33 cellular contexts compared by ENCODE assay signal in the genomic region with DNA sequence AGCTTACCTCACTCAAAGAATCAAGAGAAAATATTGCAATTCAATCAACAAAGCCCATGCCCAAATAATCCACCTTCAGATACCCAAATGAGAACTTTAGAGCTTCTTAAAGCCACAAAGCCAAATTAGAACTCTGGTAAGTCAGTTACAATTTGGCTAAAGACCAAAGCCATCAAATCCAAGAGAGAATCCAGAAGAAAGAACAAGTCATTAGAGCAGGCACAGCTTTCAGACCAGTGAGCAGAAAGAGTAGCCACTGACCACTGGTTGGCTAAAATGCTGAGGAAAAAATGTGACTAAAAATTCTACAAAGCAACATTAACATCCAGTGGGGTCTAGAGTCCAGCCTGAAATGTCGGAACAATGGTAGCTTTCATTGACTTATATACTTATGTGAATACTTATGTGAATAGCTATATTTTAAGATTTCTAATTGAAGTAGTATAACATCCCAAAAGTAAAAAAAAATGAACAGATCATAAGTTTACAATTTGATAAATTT.
DNase-seq lines count a peak whose midpoint lies in the region; ATAC-seq, FAIRE-seq and TF ChIP-seq lines count a peak whose summit lies in the region.
"Had no signal": no experiment of that assay in that cellular context is flagged by ENCODE, and none has a peak within 500 bp of the region (broad histone marks: within the 10 kb centered on the region; RNA-seq: fewer than 3 reads in every experiment).

No MANE protein-coding gene starts in this region.

- 38% methylated on average over 1 of the region's 1 CpG for WGBS in HepG2 (ENCODE audit: low lambda C conversion rate)
- 87% methylated on average over 1 of the region's 1 CpG for WGBS in right lobe of liver (ENCODE audit: insufficient coverage, low coverage, low lambda C conversion rate, missing lambda C conversion rate)

- TF ChIP-seq CTCF in HepG2 (CRISPR knock-in tag; IDR thresholded peaks at IDR 0.05) (no peak), right lobe of liver (IDR thresholded peaks at IDR 0.05) (no peak), MM.1S (IDR thresholded peaks at IDR 0.05; ENCODE audit: low read length) (no peak)

- H3K27ac ChIP-seq in HepG2 (ENCODE audit: extremely low read length, insufficient read depth, low read length) (peak overlapping the region; percentile 54), right lobe of liver (no peak overlapping the region), MM.1S (ENCODE audit: low read length) (no peak overlapping the region)
- H3K27ac ChIP-seq: 22Rv1; A549; BLaER1; BLaER1 treated with 17β-estradiol and CSF1 and Interleukin-3, amounts not matched to agents 10 nM and 100 nM; C4-2B had no signal

- DNase-seq in HepG2 (ENCODE audit: low spot score) (peak; percentile 78), right lobe of liver (no peak), COLO829 (ENCODE audit: low spot score) (peak; percentile 58), foreskin melanocyte (peak; percentile 53), nucleus accumbens (lab: John Stamatoyannopoulos, UW) (no peak), MM.1S (no peak)
- DNase-seq: 8988T; ACHN; AML-193; BE2C; C1 segment of cervical spinal cord; Caco-2; Calu3; CD4-positive, alpha-beta memory T cell; CD4-positive, alpha-beta T cell; CD4-positive, CD25-positive, alpha-beta regulatory T cell; CD8-positive, alpha-beta memory T cell; CD8-positive, alpha-beta T cell; COR-L47; DMS 273 treated with DMSO at 0.1 percent for 48 hours; DMS153; DMS53; DMS79; DMS79 treated with DMSO at 0.1 percent for 48 hours; DND-41; EL had no signal

- H3K4me2 ChIP-seq in HepG2 (ENCODE audit: low read depth, low read length) (peak overlapping the region; percentile 15; the same call in 1 of the 2 replicates), MM.1S (ENCODE audit: low read depth, low read length) (no peak overlapping the region)
- H3K4me2 ChIP-seq: A549; BLaER1; BLaER1 treated with 17β-estradiol and CSF1 and Interleukin-3, amounts not matched to agents 10 nM and 100 nM had no signal

- CTCF ChIA-PET in HepG2 (lab: Yijun Ruan, JAX; ENCODE audit: low intra/inter-chr PET ratio, low total read pairs), result no interaction called here

- FAIRE-seq in HepG2 (lab: Jason Lieb, UNC), result no peak
- FAIRE-seq: A204.1, A549, D721Med had no signal

- POLR2A ChIA-PET in HepG2 (lab: Yijun Ruan, JAX), result interaction anchor here (1.0 to 1.2 kb wide), 4 partner anchors 33 to 735 kb away, joined by 3 to 4 read pairs (median 4); no protein-coding TSS in a partner anchor

- H3K9me3 ChIP-seq in HepG2 (ENCODE audit: low read length) (peaks cover 11% of the 10 kb centered on the region; the same call in 1 of the 2 replicates), right lobe of liver (no peaks in the 10 kb centered on the region), MM.1S (replicated peaks; ENCODE audit: insufficient read depth, low read length) (no peaks in the 10 kb centered on the region)
- H3K9me3 ChIP-seq: A549, BE2C, BLaER1, Caco-2 had no signal

- H2AFZ ChIP-seq in HepG2 (ENCODE audit: low read length) (no peak overlapping the region), MM.1S (ENCODE audit: low read length) (no peak overlapping the region)

- no peaks in the 10 kb centered on the region for H3F3A ChIP-seq in MM.1S (ENCODE audit: insufficient read depth, low read length)

- H3K4me1 ChIP-seq in HepG2 (ENCODE audit: insufficient read depth, low read length), result peaks cover 71% of the 10 kb centered on the region
- H3K4me1 ChIP-seq in right lobe of liver, result peaks cover 0 to 4% (median 2%) of the 10 kb centered on the region in 4 donors
- H3K4me1 ChIP-seq in MM.1S (ENCODE audit: low read length), result no peaks in the 10 kb centered on the region
- H3K4me1 ChIP-seq: BE2C, BLaER1 had no signal

- H3K79me2 ChIP-seq in HepG2 (ENCODE audit: insufficient read depth, low read length), result no peaks in the 10 kb centered on the region
- no peaks in the 10 kb centered on the region for H3K79me2 ChIP-seq in MM.1S (ENCODE audit: low read length)

- H3K9me2 ChIP-seq in MM.1S (replicated peaks; ENCODE audit: insufficient read depth, low read length), result no peaks in the 10 kb centered on the region

- TF ChIP-seq POLR2A in HepG2 (IDR thresholded peaks at IDR 0.05; ENCODE audit: insufficient read depth in 1 of 2, low read depth in 2 of 2, low read length in 2 of 2) (no peak), right lobe of liver (IDR thresholded peaks at IDR 0.05) (no peak)

- no TSS peak for BruUV-seq in HepG2 (replicated peaks; lab: Mats Ljungman, UMichigan)

- H3K4me3 ChIP-seq in HepG2 (replicated peaks in 1 of 3; ENCODE audit: insufficient read depth in 1 of 3, low read depth in 2 of 3, low read length in 3 of 3) (no peak overlapping the region), right lobe of liver (no peak overlapping the region), MM.1S (ENCODE audit: low read length) (no peak overlapping the region)
- H3K4me3 ChIP-seq: A549; BLaER1; BLaER1 treated with 17β-estradiol and CSF1 and Interleukin-3, amounts not matched to agents 10 nM and 100 nM had no signal

- intact Hi-C loops in HepG2 (cut with micrococcal nuclease; ENCODE audit: unreplicated experiment) (no loop called here), right lobe of liver (cut with DNase I) (no loop called here)

- ATAC-seq in HepG2, result no peak
- ATAC-seq in right lobe of liver, result no peak
- ATAC-seq: A549; CD8-positive, alpha-beta T cell had no signal

- in situ Hi-C loops in HepG2 (cut with HindIII; ENCODE audit: extremely low pct_ligation_motif_present, low pct_unique_long_range_greater_than_20kb), result no loop called here

- no peak for TF ChIP-seq RAD21 in HepG2 (CRISPR knock-in tag; IDR thresholded peaks at IDR 0.05)

- no peaks in the 10 kb centered on the region for H3K36me3 ChIP-seq in HepG2 (replicated peaks in 1 of 2; ENCODE audit: control insufficient read depth in 1 of 2, insufficient read depth in 2 of 2, low read length in 2 of 2)
- H3K36me3 ChIP-seq in right lobe of liver, result no peaks in the 10 kb centered on the region
- H3K36me3 ChIP-seq in MM.1S (replicated peaks; ENCODE audit: insufficient read depth, low read length), result no peaks in the 10 kb centered on the region
- H3K36me3 ChIP-seq: BE2C; BLaER1; BLaER1 treated with 17β-estradiol and CSF1 and Interleukin-3, amounts not matched to agents 10 nM and 100 nM had no signal

- no peak for TF ChIP-seq EP300 in HepG2 (IDR thresholded peaks at IDR 0.05; ENCODE audit: low read depth in 2 of 2, low read length in 2 of 2)
- no peak for TF ChIP-seq EP300 in HepG2 (CRISPR knock-in tag; IDR thresholded peaks at IDR 0.05; ENCODE audit: borderline replicate concordance)

- H3K27me3 ChIP-seq in HepG2 (ENCODE audit: control insufficient read depth in 1 of 2, insufficient read depth in 2 of 2, low read length in 2 of 2), result no peaks in the 10 kb centered on the region
- H3K27me3 ChIP-seq in right lobe of liver, result no peaks in the 10 kb centered on the region
- no peaks in the 10 kb centered on the region for H3K27me3 ChIP-seq in MM.1S (replicated peaks; ENCODE audit: insufficient read depth, low read length)
- H3K27me3 ChIP-seq: BE2C; BLaER1; BLaER1 treated with 17β-estradiol and CSF1 and Interleukin-3, amounts not matched to agents 10 nM and 100 nM had no signal

- H3K9ac ChIP-seq in HepG2 (ENCODE audit: insufficient read depth, low read depth, low read length), result peak overlapping the region; percentile 24; the same call in 1 of the 2 replicates
- H3K9ac ChIP-seq in MM.1S (ENCODE audit: low read length), result no peak overlapping the region
- H3K9ac ChIP-seq: BLaER1; BLaER1 treated with 17β-estradiol and CSF1 and Interleukin-3, amounts not matched to agents 10 nM and 100 nM had no signal

- no peaks in the 10 kb centered on the region for H4K20me1 ChIP-seq in HepG2 (ENCODE audit: insufficient read depth, low read length)
- no peaks in the 10 kb centered on the region for H4K20me1 ChIP-seq in MM.1S (ENCODE audit: insufficient read depth, low read length)
- H4K20me1 ChIP-seq: BLaER1; BLaER1 treated with 17β-estradiol and CSF1 and Interleukin-3, amounts not matched to agents 10 nM and 100 nM had no signal

TF ChIP-seq in HepG2, 621 proteins besides CTCF, POLR2A, EP300 and RAD21 (continues in another document):
- TF ChIP-seq, protein P1, sequence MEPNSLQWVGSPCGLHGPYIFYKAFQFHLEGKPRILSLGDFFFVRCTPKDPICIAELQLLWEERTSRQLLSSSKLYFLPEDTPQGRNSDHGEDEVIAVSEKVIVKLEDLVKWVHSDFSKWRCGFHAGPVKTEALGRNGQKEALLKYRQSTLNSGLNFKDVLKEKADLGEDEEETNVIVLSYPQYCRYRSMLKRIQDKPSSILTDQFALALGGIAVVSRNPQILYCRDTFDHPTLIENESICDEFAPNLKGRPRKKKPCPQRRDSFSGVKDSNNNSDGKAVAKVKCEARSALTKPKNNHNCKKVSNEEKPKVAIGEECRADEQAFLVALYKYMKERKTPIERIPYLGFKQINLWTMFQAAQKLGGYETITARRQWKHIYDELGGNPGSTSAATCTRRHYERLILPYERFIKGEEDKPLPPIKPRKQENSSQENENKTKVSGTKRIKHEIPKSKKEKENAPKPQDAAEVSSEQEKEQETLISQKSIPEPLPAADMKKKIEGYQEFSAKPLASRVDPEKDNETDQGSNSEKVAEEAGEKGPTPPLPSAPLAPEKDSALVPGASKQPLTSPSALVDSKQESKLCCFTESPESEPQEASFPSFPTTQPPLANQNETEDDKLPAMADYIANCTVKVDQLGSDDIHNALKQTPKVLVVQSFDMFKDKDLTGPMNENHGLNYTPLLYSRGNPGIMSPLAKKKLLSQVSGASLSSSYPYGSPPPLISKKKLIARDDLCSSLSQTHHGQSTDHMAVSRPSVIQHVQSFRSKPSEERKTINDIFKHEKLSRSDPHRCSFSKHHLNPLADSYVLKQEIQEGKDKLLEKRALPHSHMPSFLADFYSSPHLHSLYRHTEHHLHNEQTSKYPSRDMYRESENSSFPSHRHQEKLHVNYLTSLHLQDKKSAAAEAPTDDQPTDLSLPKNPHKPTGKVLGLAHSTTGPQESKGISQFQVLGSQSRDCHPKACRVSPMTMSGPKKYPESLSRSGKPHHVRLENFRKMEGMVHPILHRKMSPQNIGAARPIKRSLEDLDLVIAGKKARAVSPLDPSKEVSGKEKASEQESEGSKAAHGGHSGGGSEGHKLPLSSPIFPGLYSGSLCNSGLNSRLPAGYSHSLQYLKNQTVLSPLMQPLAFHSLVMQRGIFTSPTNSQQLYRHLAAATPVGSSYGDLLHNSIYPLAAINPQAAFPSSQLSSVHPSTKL (CRISPR knock-in tag; IDR thresholded peaks at IDR 0.05), result peak; percentile 23; the same call in 1 of the 2 replicates
- TF ChIP-seq ZNF7 (CRISPR knock-in tag; IDR thresholded peaks at IDR 0.05), result peak; percentile 91
- TF ChIP-seq CHD4 (IDR thresholded peaks at IDR 0.05; ENCODE audit: borderline replicate concordance, low read length), result 0 out of 2 replicates have a peak, but pooled peaks have one; percentile 30

Comparison
In these comparisons a context has a peak if more than half of its experiments do, and no peak if none do; other contexts are left out.
1. DNase-seq: peak in HepG2 (single experiment), COLO829 (single experiment) and foreskin melanocyte (single experiment); none in right lobe of liver (0 of 3), nucleus accumbens (0 of 56) and MM.1S (single experiment).